Comparison of ENCODE assay signal across 1 cellular context in genomic region chr12:132560421-132560830, GRCh38.
TF ChIP-seq lines count a peak whose summit lies in the region.

No MANE protein-coding gene starts in this region.

TF ChIP-seq in K562, 482 proteins besides CTCF, POLR2A, EP300 and RAD21 (continued from another document):
- TF ChIP-seq L3MBTL2 (IDR thresholded peaks at IDR 0.05) (0 out of 2 replicates have a peak, but pooled peaks have one; percentile 21), FIP1L1 (IDR thresholded peaks at IDR 0.05; ENCODE audit: low read depth, low read length, poor library complexity, severe bottlenecking) (peak; percentile 11), FOXP1 (CRISPR knock-in tag; IDR thresholded peaks at IDR 0.05) (no peak), KDM4B (IDR thresholded peaks at IDR 0.05; ENCODE audit: borderline replicate concordance in 2 of 2, low read depth in 1 of 2) (no peak), ZNF263 (CRISPR knock-in tag; IDR thresholded peaks at IDR 0.05; ENCODE audit: borderline replicate concordance) (peak; percentile 80), MYC (IDR thresholded peaks at IDR 0.05; ENCODE audit: low read depth, low read length) (0 out of 2 replicates have a peak, but pooled peaks have one; percentile 6), MYC (CRISPR knock-in tag; IDR thresholded peaks at IDR 0.05; ENCODE audit: borderline replicate concordance, low read depth) (no peak), MAZ (CRISPR knock-in tag; conservative IDR thresholded peaks at IDR 0.05 in 1 of 2, IDR thresholded peaks at IDR 0.05 in 1 of 2) (0 out of 4 replicates have a peak, but pooled peaks of 1 of the 2 experiments have one; percentile 15), ZNF518B (CRISPR knock-in tag; IDR thresholded peaks at IDR 0.05) (no peak), MXI1 (IDR thresholded peaks at IDR 0.05; ENCODE audit: low read depth, low read length) (no peak), MAX (CRISPR knock-in tag; IDR thresholded peaks at IDR 0.05) (no peak), ZNF121 (CRISPR knock-in tag; conservative IDR thresholded peaks at IDR 0.05) (peak; percentile 17; the same call in 1 of the 2 replicates), ZNF197 (CRISPR knock-in tag; IDR thresholded peaks at IDR 0.05; ENCODE audit: low read depth) (no peak), UBTF (IDR thresholded peaks at IDR 0.05; ENCODE audit: borderline replicate concordance in 1 of 2, low read depth in 2 of 2, low read length in 2 of 2) (0 out of 4 replicates have a peak, but pooled peaks of 1 of the 2 experiments have one; percentile 34), E2F6 (IDR thresholded peaks at IDR 0.05; ENCODE audit: borderline replicate concordance in 1 of 2, extremely low read depth in 1 of 2, insufficient read depth in 1 of 2, insufficient read length in 1 of 2, low read depth in 1 of 2, low read length in 1 of 2, poor library complexity in 1 of 2, severe bottlenecking in 1 of 2) (peak; percentile 12 to 89)
